In the genomic region with DNA sequence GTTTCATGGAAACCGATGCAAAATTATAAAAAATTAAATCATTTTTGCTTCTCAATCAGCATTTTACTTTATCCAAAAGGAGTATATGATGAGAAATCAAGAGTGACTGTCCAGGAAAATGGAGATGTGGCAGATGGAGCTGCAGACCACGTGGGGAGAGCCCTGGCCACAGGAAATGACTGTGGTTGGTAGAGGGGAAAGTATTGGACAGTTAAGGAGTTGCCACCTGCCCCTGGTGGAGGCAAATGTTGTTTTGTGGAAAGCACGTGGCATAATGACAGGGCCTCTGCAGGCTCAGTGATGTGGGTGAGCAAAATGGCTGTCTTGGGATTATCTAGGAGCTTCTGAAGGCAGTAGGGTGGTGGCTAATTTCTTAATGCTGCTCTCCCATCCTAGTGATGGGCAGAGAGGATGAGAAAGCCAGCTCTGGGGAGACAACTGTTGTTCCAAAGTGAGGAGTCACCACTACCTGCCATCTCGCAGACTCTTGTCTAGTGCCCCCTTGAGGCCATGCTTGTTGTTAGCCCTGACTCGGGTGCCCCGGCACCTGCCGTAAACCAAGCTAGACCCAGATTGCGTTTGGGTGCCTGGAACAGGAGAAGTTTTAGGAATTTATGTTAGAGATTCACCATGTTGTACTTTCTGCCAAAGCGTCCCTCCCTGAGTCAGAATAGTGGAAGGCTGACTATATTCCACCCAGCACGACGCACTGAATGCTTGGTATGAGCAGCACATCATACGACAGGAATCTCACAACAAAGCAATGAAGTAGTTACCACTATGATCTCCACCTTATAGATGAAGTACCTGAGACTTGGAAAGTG, we compare ENCODE assay signal across 9 cellular contexts.
A peak's percentile ranks its signal among the peaks of the same experiment; 100 is the strongest.
DNase-seq lines count a peak whose midpoint lies in the region; ATAC-seq, FAIRE-seq and TF ChIP-seq lines count a peak whose summit lies in the region.
"Had no signal": no experiment of that assay in that cellular context is flagged by ENCODE, and none has a peak within 500 bp of the region (broad histone marks: within the 10 kb centered on the region; RNA-seq: fewer than 3 reads in every experiment).

No MANE protein-coding gene starts in this region.

- no peak overlapping the region for H3K27ac ChIP-seq in H1 (ENCODE audit: low read depth, low read length)
- no peak overlapping the region for H3K27ac ChIP-seq in colonic mucosa
- H3K27ac ChIP-seq in small intestine (ENCODE audit: low read depth in 1 of 2, low read length in 1 of 2): peak overlapping the region in 1 of 2 donors; percentile 39

- intact Hi-C loops in colonic mucosa (cut with DNase I): loop anchor here (10.0 kb wide), 2 partner anchors 143 to 223 kb away; a partner anchor contains a TSS

- no peak for ATAC-seq in activated T-cell treated with anti-CD3 and anti-CD28 coated beads, Interleukin-2, amount 50 U/mL, for 72 hours (replicated peaks in 1 of 2)
- ATAC-seq in HG03432 (IDR thresholded peaks at IDR 0.05; ENCODE audit: unreplicated experiment): no peak

- CTCF ChIA-PET in H1 (lab: Charles Lee; ENCODE audit: partially characterized antibody): interaction anchor here (0.6 to 6.9 kb wide), 58 partner anchors 12 to 324 kb away, joined by 3 to 74 read pairs (median 4); no protein-coding TSS in a partner anchor

- POLR2A ChIA-PET in H1 (lab: Charles Lee; ENCODE audit: partially characterized antibody): interaction anchor here (1.1 kb wide), 1 partner anchor 226 kb away, joined by 4 read pairs; no protein-coding TSS in a partner anchor

- H4K8ac ChIP-seq in H1 (ENCODE audit: extremely low read depth, insufficient read depth, low read length): 0 out of 2 replicates have a peak overlapping the region, but pooled peaks have one; percentile 28

- H3K9me3 Mint-ChIP-seq in activated T-cell treated with anti-CD3 and anti-CD28 coated beads, Interleukin-2, amount 50 U/mL, for 72 hours: no peaks in the 10 kb centered on the region
- H3K9me3 Mint-ChIP-seq in activated T-cell treated with anti-CD3 and anti-CD28 coated beads, Interleukin-2, amount 50 U/mL, for 24 hours: no peaks in the 10 kb centered on the region

- no peaks in the 10 kb centered on the region for H3K9me3 ChIP-seq in H1 (ENCODE audit: insufficient read depth in 2 of 2, low read depth in 1 of 2, low read length in 1 of 2)
- no peaks in the 10 kb centered on the region for H3K9me3 ChIP-seq in colonic mucosa
- no peaks in the 10 kb centered on the region for H3K9me3 ChIP-seq in small intestine (ENCODE audit: control insufficient read depth, low read depth)

- no peak overlapping the region for H2BK5ac ChIP-seq in H1 (ENCODE audit: low read depth, low read length)

- TF ChIP-seq POLR2A in H1 (IDR thresholded peaks at IDR 0.05; ENCODE audit: control extremely low read depth in 1 of 2, low read depth in 2 of 2, low read length in 2 of 2): no peak

- peaks cover 0 to 98% of the 10 kb centered on the region in 2 experiments; a peak in 3 of 4 replicates for H3K79me2 ChIP-seq in H1 (ENCODE audit: control insufficient read depth in 1 of 2, insufficient read depth in 2 of 2, low read length in 2 of 2)

- no peaks in the 10 kb centered on the region for H3K4me1 Mint-ChIP-seq in activated T-cell treated with anti-CD3 and anti-CD28 coated beads, Interleukin-2, amount 50 U/mL, for 72 hours (ENCODE audit: low read depth)
- H3K4me1 Mint-ChIP-seq in activated T-cell treated with anti-CD3 and anti-CD28 coated beads, Interleukin-2, amount 50 U/mL, for 24 hours (ENCODE audit: low read depth): no peaks in the 10 kb centered on the region

- H2BK15ac ChIP-seq in H1 (ENCODE audit: low read length): no peak overlapping the region

- 76% methylated on average over 12 of the region's 12 CpGs; no CpG with 5 or more reads in 1 of the 2 experiments for WGBS in H1 (ENCODE audit: extremely low coverage in 1 of 2, insufficient coverage in 1 of 2, insufficient read length in 1 of 2, insufficient replicate concordance in 2 of 2, low coverage in 1 of 2, low lambda C conversion rate in 2 of 2, missing lambda C conversion rate in 1 of 2), 2 experiments
- 77 to 91% (median 85%) methylated on average over 12 of the region's 12 CpGs for WGBS in small intestine, 3 donors

- FAIRE-seq in H1 (lab: Jason Lieb, UNC) (peak; percentile 82), small intestine (lab: Jason Lieb, UNC) (no peak)

- H3K4me2 ChIP-seq in H1 (ENCODE audit: insufficient read depth in 1 of 2, low read depth in 2 of 2, low read length in 2 of 2): no peak overlapping the region

- no peak overlapping the region for H2AK5ac ChIP-seq in H1 (ENCODE audit: low read depth, low read length)

- H3K27ac Mint-ChIP-seq in activated T-cell treated with anti-CD3 and anti-CD28 coated beads, Interleukin-2, amount 50 U/mL, for 72 hours: no peak overlapping the region
- H3K27ac Mint-ChIP-seq in activated T-cell treated with anti-CD3 and anti-CD28 coated beads, Interleukin-2, amount 50 U/mL, for 24 hours: no peak overlapping the region

- H4K20me1 ChIP-seq in H1 (replicated peaks in 1 of 2; ENCODE audit: control insufficient read depth in 1 of 2, insufficient read depth in 2 of 2, low read length in 2 of 2): peaks cover 3 to 4% of the 10 kb centered on the region in 2 experiments

- H2BK20ac ChIP-seq in H1 (ENCODE audit: low read length): no peak overlapping the region

- no peak overlapping the region for H3K18ac ChIP-seq in H1 (ENCODE audit: extremely low read depth, low read length)

- TF ChIP-seq CTCF in H1 (IDR thresholded peaks at IDR 0.05; ENCODE audit: control extremely low read depth in 1 of 3, insufficient read depth in 1 of 3, low read depth in 1 of 3, low read length in 3 of 3) (peak; percentile 62 to 86 (median 81)), colonic mucosa (IDR thresholded peaks at IDR 0.05) (no peak)

- peaks cover 11 to 42% (median 27%) of the 10 kb centered on the region in 4 experiments; a peak in 6 of 7 replicates for H3K4me1 ChIP-seq in H1 (replicated peaks in 1 of 4; ENCODE audit: control insufficient read depth in 3 of 4, insufficient read depth in 4 of 4, low read length in 3 of 4)
- no peaks in the 10 kb centered on the region for H3K4me1 ChIP-seq in colonic mucosa
- H3K4me1 ChIP-seq in small intestine (ENCODE audit: control insufficient read depth in 2 of 2, insufficient read depth in 1 of 2, low read depth in 1 of 2, low read length in 1 of 2): peaks cover 18 to 23% of the 10 kb centered on the region in 2 donors

- H3K4me3 ChIP-seq in H1 (ENCODE audit: extremely low read depth in 1 of 4, insufficient read depth in 2 of 4, low read depth in 3 of 4, low read length in 4 of 4) (no peak overlapping the region), colonic mucosa (no peak overlapping the region), small intestine (ENCODE audit: low read depth in 1 of 2, low read length in 2 of 2) (no peak overlapping the region)

- no peak overlapping the region for H2AFZ ChIP-seq in H1 (ENCODE audit: low read length)

- no peaks in the 10 kb centered on the region for H3K36me3 Mint-ChIP-seq in activated T-cell treated with anti-CD3 and anti-CD28 coated beads, Interleukin-2, amount 50 U/mL, for 72 hours (ENCODE audit: insufficient read depth in 2 of 2)
- no peaks in the 10 kb centered on the region for H3K36me3 Mint-ChIP-seq in activated T-cell treated with anti-CD3 and anti-CD28 coated beads, Interleukin-2, amount 50 U/mL, for 24 hours (ENCODE audit: low read depth)

- H3K14ac ChIP-seq in H1 (ENCODE audit: insufficient read length): no peak overlapping the region

- no peak overlapping the region for H2BK12ac ChIP-seq in H1 (ENCODE audit: low read depth, low read length)

- H3K9ac ChIP-seq in H1 (replicated peaks in 1 of 4; ENCODE audit: extremely low read depth in 1 of 4, low read depth in 3 of 4, low read length in 3 of 4) (no peak overlapping the region), colonic mucosa (ENCODE audit: low read depth in 2 of 2, low read length in 2 of 2) (no peak overlapping the region)

- TF ChIP-seq RAD21 in H1 (IDR thresholded peaks at IDR 0.05 in 1 of 2, conservative IDR thresholded peaks at IDR 0.05 in 1 of 2; ENCODE audit: low read depth in 2 of 2, low read length in 2 of 2): peak; percentile 52 to 66

- no peak overlapping the region for H3K4ac ChIP-seq in H1 (replicated peaks; ENCODE audit: insufficient read length, low read depth, low read length)

- no peak overlapping the region for H4K5ac ChIP-seq in H1 (ENCODE audit: insufficient read length, low read depth, low read length)

- H4K91ac ChIP-seq in H1 (replicated peaks; ENCODE audit: insufficient read length, low read length): no peak overlapping the region

- H3K27me3 ChIP-seq in H1 (replicated peaks in 1 of 4; ENCODE audit: control insufficient read depth in 3 of 4, extremely low read depth in 1 of 4, insufficient read depth in 3 of 4, low read length in 3 of 4): no peaks in the 10 kb centered on the region
- H3K27me3 ChIP-seq in colonic mucosa: no peaks in the 10 kb centered on the region
- H3K27me3 ChIP-seq in small intestine (ENCODE audit: control insufficient read depth in 2 of 2, insufficient read depth in 2 of 2, low read length in 2 of 2): no peaks in the 10 kb centered on the region

- H3K23ac ChIP-seq in H1 (ENCODE audit: insufficient read length): no peak overlapping the region

- H3K56ac ChIP-seq in H1 (replicated peaks; ENCODE audit: insufficient read length, low read depth, low read length): no peak overlapping the region

- no peak for TF ChIP-seq EP300 in H1 (IDR thresholded peaks at IDR 0.05; ENCODE audit: borderline replicate concordance in 1 of 2, low read depth in 2 of 2, low read length in 2 of 2)

- H3K79me1 ChIP-seq in H1 (ENCODE audit: low read depth, low read length): peaks cover 14% of the 10 kb centered on the region; the same call in 1 of the 2 replicates

- H3K36me3 ChIP-seq in H1 (ENCODE audit: control insufficient read depth in 2 of 4, insufficient read depth in 4 of 4, low read length in 3 of 4): no peaks in the 10 kb centered on the region
- no peaks in the 10 kb centered on the region for H3K36me3 ChIP-seq in colonic mucosa
- no peaks in the 10 kb centered on the region for H3K36me3 ChIP-seq in small intestine (ENCODE audit: control insufficient read depth in 2 of 2, insufficient read depth in 2 of 2, low read length in 2 of 2)

- no peak overlapping the region for H2BK120ac ChIP-seq in H1 (replicated peaks; ENCODE audit: low read depth, low read length)

- H3K23me2 ChIP-seq in H1 (ENCODE audit: low read depth, low read length): no peaks in the 10 kb centered on the region

- DNase-seq in activated T-cell treated with anti-CD3 and anti-CD28 coated beads, Interleukin-2, amount 50 U/mL, for 72 hours: peak; percentile 29 to 35
- DNase-seq in activated T-cell treated with anti-CD3 and anti-CD28 coated beads, Interleukin-2, amount 50 U/mL, for 24 hours: no peak
- DNase-seq in M059J (ENCODE audit: low read depth) (peak; percentile 70), H1 (ENCODE audit: low read depth in 1 of 2, low spot score in 2 of 2) (peak; percentile 36 to 86), colonic mucosa (no peak), small intestine (no peak)
- peak in 2 of 3 donors; percentile 2 to 6 for DNase-seq in stimulated activated CD4-positive, alpha-beta T cell treated with anti-CD3 and anti-CD28 coated beads, TNF-alpha, amount 100 ng/mL, for 48 hours (ENCODE audit: low read depth in 3 of 3)
- DNase-seq: posterior cingulate gyrus had no signal

- H3K27me3 Mint-ChIP-seq in activated T-cell treated with anti-CD3 and anti-CD28 coated beads, Interleukin-2, amount 50 U/mL, for 72 hours (ENCODE audit: low read depth): no peaks in the 10 kb centered on the region
- peaks cover 10% of the 10 kb centered on the region for H3K27me3 Mint-ChIP-seq in activated T-cell treated with anti-CD3 and anti-CD28 coated beads, Interleukin-2, amount 50 U/mL, for 24 hours

- no peak overlapping the region for H3K4me3 Mint-ChIP-seq in activated T-cell treated with anti-CD3 and anti-CD28 coated beads, Interleukin-2, amount 50 U/mL, for 72 hours
- no peak overlapping the region for H3K4me3 Mint-ChIP-seq in activated T-cell treated with anti-CD3 and anti-CD28 coated beads, Interleukin-2, amount 50 U/mL, for 24 hours

Comparison
In these comparisons a context has a peak if more than half of its experiments do, and no peak if none do; other contexts are left out.
1. DNase-seq: peak in activated T-cell treated with anti-CD3 and anti-CD28 coated beads, Interleukin-2, amount 50 U/mL, for 72 hours (2 of 2), M059J (single experiment), H1 (2 of 2) and stimulated activated CD4-positive, alpha-beta T cell treated with anti-CD3 and anti-CD28 coated beads, TNF-alpha, amount 100 ng/mL, for 48 hours (2 of 3); none in activated T-cell treated with anti-CD3 and anti-CD28 coated beads, Interleukin-2, amount 50 U/mL, for 24 hours (single experiment), colonic mucosa (single experiment) and small intestine (single experiment).